16 cellular contexts compared by ENCODE assay signal in genomic region chr7:98840604-98841508, GRCh38. TPM values are rescaled to one million over a fixed set of nuclear protein-coding genes. Genes with fewer than 3 reads are reported as not detected.
DNase-seq lines count a peak whose midpoint lies in the region; ATAC-seq and TF ChIP-seq lines count a peak whose summit lies in the region.
"Had no signal": no experiment of that assay in that cellular context is flagged by ENCODE, and none has a peak within 500 bp of the region (broad histone marks: within the 10 kb centered on the region; RNA-seq: fewer than 3 reads in every experiment).

No MANE protein-coding gene starts in this region.

- peaks cover 5% of the 10 kb centered on the region in 2 donors for H3K4me1 Mint-ChIP-seq in effector memory CD8-positive, alpha-beta T cell (ENCODE audit: low read depth in 2 of 2)
- H3K4me1 Mint-ChIP-seq: CD14-positive monocyte had no signal

- H3K4me3 ChIP-seq in ACC112 (ENCODE audit: low read depth, low read length), result no peak overlapping the region; the same call in 1 of the 2 replicates
- H3K4me3 ChIP-seq in coronary artery, result no peak overlapping the region
- H3K4me3 ChIP-seq in parathyroid adenoma (ENCODE audit: low read depth, low read length), result no peak overlapping the region
- no peak overlapping the region for H3K4me3 ChIP-seq in thyroid gland (replicated peaks in 1 of 3)

- intact Hi-C loops in thyroid gland (cut with DNase I), result loop anchor here (5.0 kb wide), 1 partner anchor 404 kb away; no protein-coding TSS in a partner anchor

- no peaks in the 10 kb centered on the region for H3K9me3 Mint-ChIP-seq in effector memory CD8-positive, alpha-beta T cell
- H3K9me3 Mint-ChIP-seq: CD14-positive monocyte; stimulated activated naive CD8-positive, alpha-beta T cell treated with anti-CD3 and anti-CD28 coated beads, Interleukin-15, Interleukin-2, amounts not matched to agents 100 ng/mL and 50 ng/mL, for 24 hours had no signal

- H3K9me3 ChIP-seq in parathyroid adenoma (ENCODE audit: control insufficient read depth, low read length) (no peaks in the 10 kb centered on the region), thyroid gland (no peaks in the 10 kb centered on the region)

- no peak overlapping the region for H3K4me2 ChIP-seq in parathyroid adenoma (ENCODE audit: low read length)

- 47 to 54% methylated on average over 11 of the region's 11 CpGs for WGBS in thyroid gland, 2 donors

- H3K36me3 Mint-ChIP-seq in effector memory CD8-positive, alpha-beta T cell (ENCODE audit: insufficient read depth), result no peaks in the 10 kb centered on the region
- H3K36me3 Mint-ChIP-seq: CD14-positive monocyte had no signal

- no peaks in the 10 kb centered on the region for H3K27me3 ChIP-seq in ACC112 (ENCODE audit: insufficient read depth, low read length)
- no peaks in the 10 kb centered on the region for H3K27me3 ChIP-seq in parathyroid adenoma (ENCODE audit: control insufficient read depth, insufficient read depth, low read length)
- H3K27me3 ChIP-seq in thyroid gland, result no peaks in the 10 kb centered on the region

- H3K79me2 ChIP-seq in ACC112 (ENCODE audit: control insufficient read depth, insufficient read depth, low read length, unreplicated experiment), result no peaks in the 10 kb centered on the region
- no peaks in the 10 kb centered on the region for H3K79me2 ChIP-seq in parathyroid adenoma

- H3K4me1 ChIP-seq in ACC112 (ENCODE audit: control insufficient read depth, insufficient read depth, low read length, unreplicated experiment) (peaks cover 12% of the 10 kb centered on the region), parathyroid adenoma (peaks cover 10% of the 10 kb centered on the region), thyroid gland (no peaks in the 10 kb centered on the region)

- H3K36me3 ChIP-seq in ACC112 (ENCODE audit: insufficient read depth, low read length) (no peaks in the 10 kb centered on the region), parathyroid adenoma (ENCODE audit: control insufficient read depth, insufficient read depth, low read length) (no peaks in the 10 kb centered on the region), thyroid gland (no peaks in the 10 kb centered on the region)

- TF ChIP-seq CTCF in coronary artery (IDR thresholded peaks at IDR 0.05), result no peak
- no peak for TF ChIP-seq CTCF in parathyroid adenoma (IDR thresholded peaks at IDR 0.05)
- TF ChIP-seq CTCF in thyroid gland (IDR thresholded peaks at IDR 0.05), result no peak

- DNase-seq in M059J (ENCODE audit: low read depth) (peak; percentile 80), coronary artery (ENCODE audit: low spot score) (no peak), thyroid gland (no peak), NCI-H187 (lab: John Stamatoyannopoulos, UW) (no peak), mesenteric fat pad (ENCODE audit: low spot score) (no peak)
- DNase-seq in effector memory CD8-positive, alpha-beta T cell, result no peak
- DNase-seq: amniotic stem cell, GF-D8, KG1, NCI-H2081 treated with DMSO at 0.1 percent for 48 hours, NCI-H526 treated with DMSO at 0.1 percent for 48 hours had no signal

- peak overlapping the region; percentile 75 for H3K27ac ChIP-seq in ACC112 (ENCODE audit: low read depth, low read length)
- peak overlapping the region; percentile 0 to 65 for H3K27ac ChIP-seq in coronary artery
- no peak overlapping the region for H3K27ac ChIP-seq in parathyroid adenoma
- no peak overlapping the region for H3K27ac ChIP-seq in thyroid gland

- H2AFZ ChIP-seq in ACC112 (ENCODE audit: low read length, unreplicated experiment), result no peak overlapping the region
- peak overlapping the region; percentile 60 for H2AFZ ChIP-seq in parathyroid adenoma

- H3K27ac Mint-ChIP-seq in effector memory CD8-positive, alpha-beta T cell, result no peak overlapping the region
- H3K27ac Mint-ChIP-seq: CD14-positive monocyte; stimulated activated naive CD8-positive, alpha-beta T cell treated with anti-CD3 and anti-CD28 coated beads, Interleukin-15, Interleukin-2, amounts not matched to agents 100 ng/mL and 50 ng/mL, for 24 hours had no signal

- no peak for TF ChIP-seq POLR2A in thyroid gland (IDR thresholded peaks at IDR 0.05)

- H3K4me3 Mint-ChIP-seq in effector memory CD8-positive, alpha-beta T cell, result no peak overlapping the region
- H3K4me3 Mint-ChIP-seq: CD14-positive monocyte; stimulated activated naive CD8-positive, alpha-beta T cell treated with anti-CD3 and anti-CD28 coated beads, Interleukin-15, Interleukin-2, amounts not matched to agents 100 ng/mL and 50 ng/mL, for 24 hours had no signal

- peaks cover 13 to 57% of the 10 kb centered on the region in 2 donors for H3K27me3 Mint-ChIP-seq in effector memory CD8-positive, alpha-beta T cell

- ATAC-seq in effector memory CD8-positive, alpha-beta T cell (replicated peaks), result no peak

- H3K9ac ChIP-seq in parathyroid adenoma, result no peak overlapping the region

RNA-seq across cellular contexts. Expression of gene TMEM130, which starts 29.0 kb away (rescaled TPM):
- 0.37 and 6.2 TPM in 2 replicates for total RNA-seq in M059J (2014; rRNA removed; shearing (Covaris generic))
- total RNA-seq in thyroid gland, result under 1 TPM in 3 of 4 donors, not detected in 1; 0.22 to 0.81 (median 0.63) TPM
- 0.29 TPM for total RNA-seq in mesenteric fat pad
- total RNA-seq: lung microvascular endothelial cell had no signal

RNA-seq across cellular contexts. Expression of gene TRRAP, which starts 37.5 kb away (rescaled TPM):
- total RNA-seq in M059J (2014; rRNA removed; shearing (Covaris generic)), result 8.9 and 25.4 TPM in 2 replicates
- 10 to 100 TPM; 43.5 to 72.6 (median 52.2) TPM for total RNA-seq in thyroid gland
- 30.9 TPM for total RNA-seq in mesenteric fat pad

Comparison
In these comparisons a context has a peak if more than half of its experiments do, and no peak if none do; other contexts are left out.
1. H3K27ac ChIP-seq: peak in ACC112 (single experiment) and coronary artery (2 of 2); none in parathyroid adenoma (single experiment) and thyroid gland (0 of 3).